ENCODE assay signal across 19 cellular contexts in genomic region chr2:71908798-71909197, GRCh38.
DNase-seq lines count a peak whose midpoint lies in the region; ATAC-seq, FAIRE-seq and TF ChIP-seq lines count a peak whose summit lies in the region.
"Had no signal": no experiment of that assay in that cellular context is flagged by ENCODE, and none has a peak within 500 bp of the region (broad histone marks: within the 10 kb centered on the region; RNA-seq: fewer than 3 reads in every experiment).

No MANE protein-coding gene starts in this region.

- H3K9me3 ChIP-seq in A549: peaks cover 43% of the 10 kb centered on the region
- H3K9me3 ChIP-seq in IMR-90 (ENCODE audit: control insufficient read depth, insufficient read depth, low read length): peaks cover 7% of the 10 kb centered on the region
- no peaks in the 10 kb centered on the region for H3K9me3 ChIP-seq in K562 (replicated peaks; ENCODE audit: control insufficient read depth, insufficient read depth, low read depth, low read length)

- POLR2A ChIA-PET in A549 (lab: Yijun Ruan, JAX) (no interaction called here), IMR-90 (lab: Charles Lee; ENCODE audit: unreplicated experiment) (no interaction called here), K562 (lab: Yijun Ruan, JAX) (interaction anchor here (0.8 to 1.0 kb wide), 2 partner anchors 13 to 16 kb away, joined by 3 read pairs; no protein-coding TSS in a partner anchor)

- in situ Hi-C loops in IMR-90 (cut with MboI; ENCODE audit: low sequenced_read_pairs) (no loop called here), K562 (cut with MboI) (no loop called here)

- no peak overlapping the region for H2AFZ ChIP-seq in IMR-90 (replicated peaks; ENCODE audit: low read length, poor library complexity)
- H2AFZ ChIP-seq in K562 (ENCODE audit: low read depth, low read length): no peak overlapping the region

- FAIRE-seq in A549 (lab: Jason Lieb, UNC): no peak
- no peak for FAIRE-seq in K562 (lab: Jason Lieb, UNC)
- FAIRE-seq: D721Med, GM12891, GM19239 had no signal

- H4K91ac ChIP-seq in IMR-90 (ENCODE audit: insufficient read depth, low read depth, low read length): no peak overlapping the region

- H3K14ac ChIP-seq in IMR-90 (replicated peaks; ENCODE audit: low read depth, low read length): no peak overlapping the region

- H3K4ac ChIP-seq in IMR-90 (ENCODE audit: low read depth, low read length): no peak overlapping the region

- H3K4me1 Mint-ChIP-seq in activated naive CD4-positive, alpha-beta T cell treated with anti-CD3 and anti-CD28 coated beads, Interleukin-2, amount 10 ng/mL, durations not matched to agents 7 days and 5 days: no peaks in the 10 kb centered on the region
- H3K4me1 Mint-ChIP-seq: B cell had no signal

- no peak for ATAC-seq in A549
- ATAC-seq in IMR-90 (ENCODE audit: low read depth): no peak
- no peak for ATAC-seq in K562
- ATAC-seq: CD8-positive, alpha-beta T cell had no signal

- H3K4me1 ChIP-seq in A549 (no peaks in the 10 kb centered on the region), IMR-90 (ENCODE audit: control insufficient read depth, insufficient read depth, low read length) (no peaks in the 10 kb centered on the region), K562 (replicated peaks in 1 of 2; ENCODE audit: control insufficient read depth in 2 of 2, insufficient read depth in 2 of 2, low read length in 2 of 2) (no peaks in the 10 kb centered on the region)
- H3K4me1 ChIP-seq: Caco-2 had no signal

- DNase-seq in A549 (ENCODE audit: low read depth in 1 of 2, low spot score in 1 of 2) (no peak), IMR-90 (no peak), K562 (ENCODE audit: extremely low read depth in 1 of 4, low spot score in 3 of 4) (no peak), nucleus accumbens (lab: John Stamatoyannopoulos, UW) (no peak)
- DNase-seq in activated naive CD4-positive, alpha-beta T cell treated with anti-CD3 and anti-CD28 coated beads, Interleukin-2, amount 10 ng/mL, durations not matched to agents 7 days and 5 days: no peak
- DNase-seq: 8988T; AML-193; Caco-2; Calu3; CD4-positive, alpha-beta T cell; CD8-positive, alpha-beta T cell; DMS79 treated with DMSO at 0.1 percent for 48 hours; GF-D8 had no signal

- 23% methylated on average over 1 of the region's 1 CpG for WGBS in A549 (ENCODE audit: missing lambda C conversion rate)
- WGBS in IMR-90 (ENCODE audit: extremely low coverage in 2 of 2, insufficient read length in 1 of 2), 2 experiments: no CpG with 5 or more reads among the region's 1 CpG
- WGBS in K562 (ENCODE audit: insufficient coverage, low coverage, missing lambda C conversion rate): 6% methylated on average over 1 of the region's 1 CpG

- no peak overlapping the region for H2AK5ac ChIP-seq in IMR-90 (ENCODE audit: low read depth, low read length)

- H3K36me3 ChIP-seq in IMR-90 (ENCODE audit: control insufficient read depth, insufficient read depth, low read length) (no peaks in the 10 kb centered on the region), K562 (ENCODE audit: control insufficient read depth, insufficient read depth, low read length) (no peaks in the 10 kb centered on the region)
- H3K36me3 ChIP-seq: BLaER1 treated with 17β-estradiol and CSF1 and Interleukin-3, amounts not matched to agents 10 nM and 100 nM had no signal

- H3K18ac ChIP-seq in IMR-90 (ENCODE audit: low read depth, low read length): no peak overlapping the region

- H3K36me3 Mint-ChIP-seq in activated naive CD4-positive, alpha-beta T cell treated with anti-CD3 and anti-CD28 coated beads, Interleukin-2, amount 10 ng/mL, durations not matched to agents 7 days and 5 days: no peaks in the 10 kb centered on the region
- H3K36me3 Mint-ChIP-seq: CD8-positive, alpha-beta T cell had no signal

- H3K27ac ChIP-seq in A549 (no peak overlapping the region), IMR-90 (ENCODE audit: insufficient read depth, low read length) (no peak overlapping the region), K562 (ENCODE audit: extremely low read depth, low read depth, low read length) (no peak overlapping the region)
- H3K27ac ChIP-seq: BLaER1 treated with 17β-estradiol and CSF1 and Interleukin-3, amounts not matched to agents 10 nM and 100 nM; C4-2B had no signal

- H3K4me2 ChIP-seq in A549: no peak overlapping the region
- H3K4me2 ChIP-seq in IMR-90 (ENCODE audit: low read depth, low read length): no peak overlapping the region
- no peak overlapping the region for H3K4me2 ChIP-seq in K562 (ENCODE audit: insufficient read depth, low read length)
- H3K4me2 ChIP-seq: BLaER1 treated with 17β-estradiol and CSF1 and Interleukin-3, amounts not matched to agents 10 nM and 100 nM had no signal

- no peak overlapping the region for H4K5ac ChIP-seq in IMR-90 (ENCODE audit: low read depth, low read length)

- H3K27ac Mint-ChIP-seq in activated naive CD4-positive, alpha-beta T cell treated with anti-CD3 and anti-CD28 coated beads, Interleukin-2, amount 10 ng/mL, durations not matched to agents 7 days and 5 days: no peak overlapping the region
- H3K27ac Mint-ChIP-seq: B cell; CD4-positive, alpha-beta T cell; CD8-positive, alpha-beta T cell had no signal

- H2AK9ac ChIP-seq in IMR-90 (replicated peaks; ENCODE audit: low read depth, low read length, poor library complexity): no peak overlapping the region

- no peak overlapping the region for H2BK5ac ChIP-seq in IMR-90 (ENCODE audit: low read depth, low read length, poor library complexity, severe bottlenecking)

- no peak overlapping the region for H3K4me3 ChIP-seq in A549
- H3K4me3 ChIP-seq in IMR-90 (ENCODE audit: insufficient read depth, low read depth, low read length): no peak overlapping the region
- H3K4me3 ChIP-seq in K562: no peak overlapping the region
- H3K4me3 ChIP-seq: BLaER1 treated with 17β-estradiol and CSF1 and Interleukin-3, amounts not matched to agents 10 nM and 100 nM had no signal

- H2BK20ac ChIP-seq in IMR-90 (ENCODE audit: low read depth, low read length): no peak overlapping the region

- H4K8ac ChIP-seq in IMR-90 (ENCODE audit: low read depth in 2 of 2, low read length in 2 of 2): no peak overlapping the region

- BruUV-seq in IMR-90 (replicated peaks; lab: Mats Ljungman, UMichigan) (no TSS peak), K562 (replicated peaks; lab: Mats Ljungman, UMichigan) (no TSS peak)

- dilution Hi-C loops in IMR-90 (cut with HindIII; ENCODE audit: low sequenced_read_pairs, unreplicated experiment): no loop called here

- no peak for TF ChIP-seq EP300 in A549 (IDR thresholded peaks at IDR 0.05)
- no peak for TF ChIP-seq EP300 in K562 (IDR thresholded peaks at IDR 0.05; ENCODE audit: low read length)

- H3K4me3 Mint-ChIP-seq in activated naive CD4-positive, alpha-beta T cell treated with anti-CD3 and anti-CD28 coated beads, Interleukin-2, amount 10 ng/mL, durations not matched to agents 7 days and 5 days: no peak overlapping the region
- H3K4me3 Mint-ChIP-seq: B cell; CD4-positive, alpha-beta T cell; CD8-positive, alpha-beta T cell had no signal

- H3K79me1 ChIP-seq in IMR-90 (ENCODE audit: low read depth in 1 of 2, low read length in 2 of 2): no peaks in the 10 kb centered on the region

- H3K27me3 ChIP-seq in IMR-90 (ENCODE audit: control insufficient read depth, insufficient read depth, low read length): peaks cover 1% of the 10 kb centered on the region
- no peaks in the 10 kb centered on the region for H3K27me3 ChIP-seq in K562 (ENCODE audit: control insufficient read depth in 2 of 2, insufficient read depth in 2 of 2, low read length in 2 of 2)
- H3K27me3 ChIP-seq: BLaER1 treated with 17β-estradiol and CSF1 and Interleukin-3, amounts not matched to agents 10 nM and 100 nM had no signal

- H3K9me3 Mint-ChIP-seq in activated naive CD4-positive, alpha-beta T cell treated with anti-CD3 and anti-CD28 coated beads, Interleukin-2, amount 10 ng/mL, durations not matched to agents 7 days and 5 days: peaks cover 4% of the 10 kb centered on the region

- TF ChIP-seq CTCF in A549 (IDR thresholded peaks at IDR 0.05) (no peak), IMR-90 (conservative IDR thresholded peaks at IDR 0.05; ENCODE audit: low read depth, low read length) (no peak), K562 (IDR thresholded peaks at IDR 0.05 in 2 of 3, conservative IDR thresholded peaks at IDR 0.05 in 1 of 3; ENCODE audit: insufficient read depth in 2 of 3, low read depth in 1 of 3, low read length in 3 of 3) (no peak)

- H3K9ac ChIP-seq in IMR-90 (ENCODE audit: low read depth, low read length) (no peak overlapping the region), K562 (ENCODE audit: insufficient read depth in 1 of 2, low read depth in 2 of 2, low read length in 2 of 2) (no peak overlapping the region)
- H3K9ac ChIP-seq: BLaER1 treated with 17β-estradiol and CSF1 and Interleukin-3, amounts not matched to agents 10 nM and 100 nM had no signal

- H3K9me1 ChIP-seq in IMR-90 (ENCODE audit: insufficient read depth, low read length) (no peaks in the 10 kb centered on the region), K562 (ENCODE audit: control insufficient read depth, insufficient read depth, low read length) (no peaks in the 10 kb centered on the region)

- H3K56ac ChIP-seq in IMR-90 (ENCODE audit: extremely low read depth, insufficient read depth, low read length): no peak overlapping the region

- CTCF ChIA-PET in A549 (lab: Yijun Ruan, JAX) (interaction anchor here (0.9 to 1.8 kb wide), 3 partner anchors 15 to 242 kb away, joined by 3 to 7 read pairs (median 6); no protein-coding TSS in a partner anchor), IMR-90 (lab: Yijun Ruan, JAX) (interaction anchor here (1.3 kb wide), 1 partner anchor 15 kb away, joined by 5 read pairs; no protein-coding TSS in a partner anchor), K562 (lab: Yijun Ruan, JAX; ENCODE audit: low intra/inter-chr PET ratio) (no interaction called here)
- CTCF ChIA-PET in activated naive CD4-positive, alpha-beta T cell treated with anti-CD3 and anti-CD28 coated beads, Interleukin-2, amount 10 ng/mL, durations not matched to agents 7 days and 5 days (lab: Charles Lee): interaction anchor here (1.3 kb wide), 1 partner anchor 15 kb away, joined by 3 read pairs; no protein-coding TSS in a partner anchor

- TF ChIP-seq POLR2A in A549 (IDR thresholded peaks at IDR 0.05; ENCODE audit: low read length) (no peak), IMR-90 (IDR thresholded peaks at IDR 0.05; ENCODE audit: low read depth, low read length) (no peak), K562 (conservative IDR thresholded peaks at IDR 0.05) (no peak)

- H3K79me2 ChIP-seq in K562 (ENCODE audit: control insufficient read depth, insufficient read depth, low read length): no peaks in the 10 kb centered on the region

- H2BK120ac ChIP-seq in IMR-90 (ENCODE audit: low read depth, low read length): no peak overlapping the region

- H3K27me3 Mint-ChIP-seq in activated naive CD4-positive, alpha-beta T cell treated with anti-CD3 and anti-CD28 coated beads, Interleukin-2, amount 10 ng/mL, durations not matched to agents 7 days and 5 days: peaks cover 10% of the 10 kb centered on the region

- H4K20me1 ChIP-seq in IMR-90 (ENCODE audit: insufficient read depth, low read length) (no peaks in the 10 kb centered on the region), K562 (replicated peaks; ENCODE audit: control insufficient read depth, insufficient read depth, low read length) (no peaks in the 10 kb centered on the region)
- H4K20me1 ChIP-seq: BLaER1 treated with 17β-estradiol and CSF1 and Interleukin-3, amounts not matched to agents 10 nM and 100 nM had no signal

- H3K23ac ChIP-seq in IMR-90 (ENCODE audit: low read depth, low read length): no peak overlapping the region

- H2BK15ac ChIP-seq in IMR-90 (ENCODE audit: low read depth, low read length): no peak overlapping the region

- TF ChIP-seq RAD21 in A549 (conservative IDR thresholded peaks at IDR 0.05 in 1 of 2, IDR thresholded peaks at IDR 0.05 in 1 of 2) (no peak), IMR-90 (IDR thresholded peaks at IDR 0.05; ENCODE audit: low read length) (no peak), K562 (CRISPR knock-in tag; conservative IDR thresholded peaks at IDR 0.05 in 1 of 2, IDR thresholded peaks at IDR 0.05 in 1 of 2) (no peak)

- intact Hi-C loops in IMR-90 (cut with micrococcal nuclease): no loop called here
- intact Hi-C loops in K562 (cut with micrococcal nuclease): no loop called here

Comparison
In these comparisons a context has a peak if more than half of its experiments do, and no peak if none do; other contexts are left out.
1. Of the 35 proteins assayed by ChIP-seq in both K562 and A549: peak only in K562: none; only in A549: MAFK; in both: none; in neither: 34.